In genomic region chr3:147408180-147409105, GRCh38 we compare ENCODE assay signal across 12 cellular contexts. TPM values are rescaled to one million over a fixed set of nuclear protein-coding genes. Genes with fewer than 3 reads are reported as not detected.
DNase-seq lines count a peak whose midpoint lies in the region; ATAC-seq, FAIRE-seq and TF ChIP-seq lines count a peak whose summit lies in the region.
"Had no signal": no experiment of that assay in that cellular context is flagged by ENCODE, and none has a peak within 500 bp of the region (broad histone marks: within the 10 kb centered on the region; RNA-seq: fewer than 3 reads in every experiment).

No MANE protein-coding gene starts in this region.

- no peak overlapping the region for H4K91ac ChIP-seq in H1 (replicated peaks; ENCODE audit: insufficient read length, low read length)

- H2BK20ac ChIP-seq in H1 (ENCODE audit: low read length) = 0 out of 2 replicates have a peak overlapping the region, but pooled peaks have one; percentile 72

- no peak overlapping the region for H2BK5ac ChIP-seq in H1 (ENCODE audit: low read depth, low read length)

- H2BK15ac ChIP-seq in H1 (ENCODE audit: low read length) = no peak overlapping the region

- no peak for ATAC-seq in GM18870 (IDR thresholded peaks at IDR 0.05; ENCODE audit: unreplicated experiment)
- ATAC-seq: HepG2 had no signal

- no peaks in the 10 kb centered on the region for H3K9me3 ChIP-seq in ES-I3 (ENCODE audit: control insufficient read depth, insufficient read depth, low read length)
- H3K9me3 ChIP-seq in H1 (ENCODE audit: insufficient read depth in 2 of 2, low read depth in 1 of 2, low read length in 1 of 2) = no peaks in the 10 kb centered on the region; a peak in 1 of 4 replicates

- H4K8ac ChIP-seq in H1 (ENCODE audit: extremely low read depth, insufficient read depth, low read length) = no peak overlapping the region

- H3K27me3 Mint-ChIP-seq in osteocyte (ENCODE audit: unreplicated experiment) = no peaks in the 10 kb centered on the region

- no peak overlapping the region for H2AFZ ChIP-seq in H1 (ENCODE audit: low read length)

- H3K36me3 ChIP-seq in ES-I3 (ENCODE audit: insufficient read depth, low read length) (no peaks in the 10 kb centered on the region), H1 (ENCODE audit: control insufficient read depth in 2 of 4, insufficient read depth in 4 of 4, low read length in 3 of 4) (peaks cover 0 to 4% (median 0%) of the 10 kb centered on the region in 4 experiments; a peak in 1 of 8 replicates)

- H2BK12ac ChIP-seq in H1 (ENCODE audit: low read depth, low read length) = peak overlapping the region; percentile 27; the same call in 1 of the 2 replicates

- H3K18ac ChIP-seq in H1 (ENCODE audit: extremely low read depth, low read length) = no peak overlapping the region; the same call in 1 of the 2 replicates

- TF ChIP-seq CTCF in H1 (IDR thresholded peaks at IDR 0.05; ENCODE audit: control extremely low read depth in 1 of 3, insufficient read depth in 1 of 3, low read depth in 1 of 3, low read length in 3 of 3) = no peak
- TF ChIP-seq CTCF in osteocyte (IDR thresholded peaks at IDR 0.05) = no peak

- no peak overlapping the region for H4K5ac ChIP-seq in H1 (ENCODE audit: insufficient read length, low read depth, low read length)

- H3K4ac ChIP-seq in H1 (replicated peaks; ENCODE audit: insufficient read length, low read depth, low read length) = no peak overlapping the region

- no peak for TF ChIP-seq EP300 in H1 (IDR thresholded peaks at IDR 0.05; ENCODE audit: borderline replicate concordance in 1 of 2, low read depth in 2 of 2, low read length in 2 of 2)

- TF ChIP-seq RAD21 in H1 (IDR thresholded peaks at IDR 0.05 in 1 of 2, conservative IDR thresholded peaks at IDR 0.05 in 1 of 2; ENCODE audit: low read depth in 2 of 2, low read length in 2 of 2) = no peak

- H2AK5ac ChIP-seq in H1 (ENCODE audit: low read depth, low read length) = no peak overlapping the region

- DNase-seq in NCI-H1048 (lab: John Stamatoyannopoulos, UW) (peak; percentile 3), H1 (ENCODE audit: low read depth in 1 of 2, low spot score in 2 of 2) (no peak), osteocyte (ENCODE audit: extremely low spot score, unreplicated experiment) (no peak), dermis blood vessel endothelial cell (no peak), EL (no peak)
- DNase-seq: SW 1271 had no signal

- CTCF ChIA-PET in H1 (lab: Charles Lee; ENCODE audit: partially characterized antibody) = interaction anchor here (0.9 to 1.5 kb wide), 4 partner anchors 12 to 39 kb away, joined by 3 to 9 read pairs (median 4); no protein-coding TSS in a partner anchor

- no peak overlapping the region for H3K27ac ChIP-seq in H1 (ENCODE audit: low read depth, low read length)

- no peaks in the 10 kb centered on the region for H3K79me1 ChIP-seq in H1 (ENCODE audit: low read depth, low read length)

- H3K79me2 ChIP-seq in H1 (ENCODE audit: control insufficient read depth in 1 of 2, insufficient read depth in 2 of 2, low read length in 2 of 2) = no peaks in the 10 kb centered on the region

- POLR2A ChIA-PET in H1 (lab: Charles Lee; ENCODE audit: partially characterized antibody) = interaction anchor here (1.3 kb wide), 1 partner anchor 12 kb away, joined by 3 read pairs; no protein-coding TSS in a partner anchor

- H3K36me3 Mint-ChIP-seq in osteocyte (ENCODE audit: unreplicated experiment) = peaks cover 23% of the 10 kb centered on the region

- H3K4me1 Mint-ChIP-seq in osteocyte (ENCODE audit: unreplicated experiment) = peaks cover 43% of the 10 kb centered on the region

- no peak overlapping the region for H2BK120ac ChIP-seq in H1 (replicated peaks; ENCODE audit: low read depth, low read length)

- peaks cover 70 to 98% (median 94%) of the 10 kb centered on the region in 4 experiments for H3K27me3 ChIP-seq in H1 (replicated peaks in 1 of 4; ENCODE audit: control insufficient read depth in 3 of 4, extremely low read depth in 1 of 4, insufficient read depth in 3 of 4, low read length in 3 of 4)

- WGBS in H1 (ENCODE audit: extremely low coverage in 1 of 2, insufficient coverage in 1 of 2, insufficient read length in 1 of 2, insufficient replicate concordance in 2 of 2, low coverage in 1 of 2, low lambda C conversion rate in 2 of 2, missing lambda C conversion rate in 1 of 2), 2 experiments = 1% methylated on average over 24 of the region's 28 CpGs; no CpG with 5 or more reads in 1 of the 2 experiments

- H3K4me3 Mint-ChIP-seq in osteocyte (ENCODE audit: unreplicated experiment) = peak overlapping the region; percentile 85

- no peak for FAIRE-seq in H1 (lab: Jason Lieb, UNC)
- FAIRE-seq: endothelial cell of umbilical vein, HepG2, islet of Langerhans had no signal

- H3K9me3 Mint-ChIP-seq in osteocyte (ENCODE audit: unreplicated experiment) = no peaks in the 10 kb centered on the region

- H3K27ac Mint-ChIP-seq in osteocyte (ENCODE audit: unreplicated experiment) = peak overlapping the region; percentile 98

- peak overlapping the region; percentile 72 to 91 for H3K4me2 ChIP-seq in H1 (ENCODE audit: insufficient read depth in 1 of 2, low read depth in 2 of 2, low read length in 2 of 2)

- no peak for TF ChIP-seq POLR2A in H1 (IDR thresholded peaks at IDR 0.05; ENCODE audit: control extremely low read depth in 1 of 2, low read depth in 2 of 2, low read length in 2 of 2)

- H3K9ac ChIP-seq in ES-I3 (ENCODE audit: low read depth, low read length) = peak overlapping the region; percentile 24; the same call in 1 of the 2 replicates
- no peak overlapping the region; a peak in 1 of 7 replicates for H3K9ac ChIP-seq in H1 (replicated peaks in 1 of 4; ENCODE audit: extremely low read depth in 1 of 4, low read depth in 3 of 4, low read length in 3 of 4)

- H3K4me1 ChIP-seq in ES-I3 (ENCODE audit: insufficient read depth, low read length) = peaks cover 25% of the 10 kb centered on the region
- H3K4me1 ChIP-seq in H1 (replicated peaks in 1 of 4; ENCODE audit: control insufficient read depth in 3 of 4, insufficient read depth in 4 of 4, low read length in 3 of 4) = peaks cover 14 to 58% (median 37%) of the 10 kb centered on the region in 4 experiments

- H3K4me3 ChIP-seq in H1 (ENCODE audit: extremely low read depth in 1 of 4, insufficient read depth in 2 of 4, low read depth in 3 of 4, low read length in 4 of 4) = peak overlapping the region; percentile 16 to 62 (median 37); a peak in 6 of 8 replicates

- no peak overlapping the region for H3K56ac ChIP-seq in H1 (replicated peaks; ENCODE audit: insufficient read length, low read depth, low read length)

- H3K23ac ChIP-seq in H1 (ENCODE audit: insufficient read length) = no peak overlapping the region

- H3K14ac ChIP-seq in H1 (ENCODE audit: insufficient read length) = no peak overlapping the region

- H3K23me2 ChIP-seq in H1 (ENCODE audit: low read depth, low read length) = peaks cover 18% of the 10 kb centered on the region

- H4K20me1 ChIP-seq in H1 (replicated peaks in 1 of 2; ENCODE audit: control insufficient read depth in 1 of 2, insufficient read depth in 2 of 2, low read length in 2 of 2) = peaks cover 6 to 23% of the 10 kb centered on the region in 2 experiments

TF ChIP-seq in H1, 55 proteins besides CTCF, POLR2A, EP300 and RAD21 (continues in another document):
- TF ChIP-seq POLR2AphosphoS5 (IDR thresholded peaks at IDR 0.05; ENCODE audit: low read depth, low read length) = no peak

RNA-seq across cellular contexts. Expression of gene ZIC1, which starts 0.7 kb away (rescaled TPM):
- 1.5 and 2.2 TPM in 2 replicates for total RNA-seq in H1 (2021; fragmentation: NEBNext Ultra II Directional; extraction: Animal tissue kit (Norgen Biotek cat#: 25700))
- 0.80 and 3.6 TPM in 2 replicates for polyA plus RNA-seq in H1 (2011; rRNA removed)
- polyA plus RNA-seq in H1 (2011; cell fraction: cytosol; rRNA removed) = 1.7 TPM
- 2.7 TPM for polyA plus RNA-seq in H1 (2011; cell fraction: nucleus; rRNA removed)
- polyA plus RNA-seq in H1 (2012, experiment 1 of 2) = 0.27 to 0.77 TPM (median 0.60 TPM) in 4 replicates
- polyA plus RNA-seq in H1 (2012, experiment 2 of 2) = 0.08 TPM
- 1.4 TPM for polyA plus RNA-seq in H1 (2013, experiment 1 of 2)
- 0.75 TPM for polyA plus RNA-seq in H1 (2013, experiment 2 of 2)
- polyA minus RNA-seq in H1 (2011; rRNA and poly(A)+ RNA removed) = 0.07 and 0.47 TPM in 2 replicates
- polyA minus RNA-seq in H1 (2011; cell fraction: cytosol; rRNA and poly(A)+ RNA removed) = 1.6 TPM
- 2.4 TPM for polyA minus RNA-seq in H1 (2011; cell fraction: nucleus; rRNA and poly(A)+ RNA removed)
- total RNA-seq in osteocyte (89.9 and 96.9 TPM in 2 replicates), dermis blood vessel endothelial cell (under 0.01 TPM in 1 of 2 replicates, not detected in the other)
- total RNA-seq: endothelial cell of umbilical vein, HepG2, NCI-H460 had no signal
- polyA plus RNA-seq: endothelial cell of umbilical vein, HepG2 had no signal

RNA-seq across cellular contexts. Expression of gene ZIC4, which starts 2.1 kb away (rescaled TPM):
- 0.13 TPM in 1 of 2 replicates, not detected in the other for total RNA-seq in H1 (2021; fragmentation: NEBNext Ultra II Directional; extraction: Animal tissue kit (Norgen Biotek cat#: 25700))
- 0.03 and 0.31 TPM in 2 replicates for polyA plus RNA-seq in H1 (2011; rRNA removed)
- 0.08 TPM for polyA plus RNA-seq in H1 (2011; cell fraction: cytosol; rRNA removed)
- 0.27 TPM for polyA plus RNA-seq in H1 (2011; cell fraction: nucleus; rRNA removed)
- 0.27 TPM in 1 of 4 replicates, not detected in the others for polyA plus RNA-seq in H1 (2012, experiment 1 of 2)
- polyA plus RNA-seq in H1 (2012, experiment 2 of 2) = 0.08 TPM
- polyA plus RNA-seq in H1 (2013, experiment 1 of 2) = 0.06 TPM
- 0.06 TPM for polyA plus RNA-seq in H1 (2013, experiment 2 of 2)
- not detected in 2 replicates for polyA minus RNA-seq in H1 (2011; rRNA and poly(A)+ RNA removed)
- polyA minus RNA-seq in H1 (2011; cell fraction: cytosol; rRNA and poly(A)+ RNA removed) = not detected
- 0.60 TPM for polyA minus RNA-seq in H1 (2011; cell fraction: nucleus; rRNA and poly(A)+ RNA removed)
- total RNA-seq in osteocyte (8.6 and 8.8 TPM in 2 replicates), dermis blood vessel endothelial cell (not detected in 2 replicates)
- total RNA-seq: endothelial cell of umbilical vein, HepG2, NCI-H460 had no signal
- polyA plus RNA-seq: endothelial cell of umbilical vein, HepG2 had no signal

Comparison
In these comparisons a context has a peak if more than half of its experiments do, and no peak if none do; other contexts are left out.
1. RNA of gene ZIC1, which starts 0.7 kb away (total RNA-seq): 89.9 to 96.9 TPM in osteocyte; 1.5 to 2.2 TPM in H1 and under 0.01 TPM in dermis blood vessel endothelial cell; every median in the first group is over 10 times any median in the second.